Comparison of ENCODE assay signal across 8 cellular contexts in the genomic region with DNA sequence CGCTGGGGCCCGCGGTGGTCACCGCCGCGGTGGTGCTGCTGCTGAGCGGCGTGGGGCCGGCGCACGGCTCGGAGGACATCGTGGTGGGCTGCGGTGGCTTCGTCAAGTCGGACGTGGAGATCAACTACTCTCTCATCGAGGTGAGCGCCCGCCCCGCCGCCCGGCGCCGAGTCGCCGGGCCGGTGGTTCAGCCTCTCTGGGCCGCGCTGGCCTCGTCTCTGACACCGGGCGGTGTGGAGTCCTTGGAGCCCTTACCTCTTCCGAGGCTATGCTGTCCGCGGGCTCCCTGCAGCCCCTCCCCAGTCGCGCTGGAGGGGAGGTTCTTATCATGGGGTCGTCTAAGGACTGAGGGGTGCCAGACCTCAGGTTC. TPM values are rescaled to one million over a fixed set of nuclear protein-coding genes. Genes with fewer than 3 reads are reported as not detected.
A peak's percentile ranks its signal among the peaks of the same experiment; 100 is the strongest.
DNase-seq lines count a peak whose midpoint lies in the region; ATAC-seq and TF ChIP-seq lines count a peak whose summit lies in the region.
"Not testable (repeated sequence)": the region's sequence is repeated elsewhere in the genome, so short reads cannot be mapped to it uniquely, and the experiment has no call there.

No MANE protein-coding gene starts in this region.

- not testable (repeated sequence) for TF ChIP-seq RAD21 in HCT116 (IDR thresholded peaks at IDR 0.05; ENCODE audit: low read depth)

- not testable (repeated sequence) for H4K20me1 ChIP-seq in HCT116 (ENCODE audit: insufficient read depth)

- BruUV-seq in Caco-2 (replicated peaks; lab: Mats Ljungman, UMichigan); HCT116 (replicated peaks; lab: Mats Ljungman, UMichigan): not testable (repeated sequence)

- not testable (repeated sequence) for TF ChIP-seq CTCF in Caco-2 (IDR thresholded peaks at IDR 0.05; ENCODE audit: insufficient read depth in 1 of 2, low read depth in 1 of 2, low read length in 1 of 2, severe bottlenecking in 1 of 2, unreplicated experiment in 1 of 2); HCT116 (IDR thresholded peaks at IDR 0.05 in 2 of 3, conservative IDR thresholded peaks at IDR 0.05 in 1 of 3; ENCODE audit: borderline replicate concordance in 1 of 3, insufficient read depth in 1 of 3, low read depth in 2 of 3, low read length in 2 of 3); RWPE2 (IDR thresholded peaks at IDR 0.05; ENCODE audit: poor library complexity, severe bottlenecking); body of pancreas (IDR thresholded peaks at IDR 0.05); left lung (IDR thresholded peaks at IDR 0.05)

- H3K4me2 ChIP-seq in HCT116 (ENCODE audit: low read length), result not testable (repeated sequence)

- not testable (repeated sequence) for H3K9ac ChIP-seq in HCT116 (ENCODE audit: low read length)

- H3K9me2 ChIP-seq in HCT116 (ENCODE audit: insufficient read depth), result not testable (repeated sequence)

- peak overlapping the region; percentile 63 for H3K4me3 Mint-ChIP-seq in Caco-2 (ENCODE audit: unreplicated experiment)

- not testable (repeated sequence) for H3K27ac ChIP-seq in HCT116 (ENCODE audit: low read depth, low read length); RWPE2 (ENCODE audit: poor library complexity, severe bottlenecking); body of pancreas; left lung

- H3K36me3 ChIP-seq in Caco-2 (ENCODE audit: control insufficient read depth, insufficient read depth, low read length); HCT116 (ENCODE audit: control insufficient read depth in 1 of 2, insufficient read depth in 2 of 2, low read length in 2 of 2); RWPE2 (ENCODE audit: low read depth); body of pancreas (replicated peaks in 1 of 2; ENCODE audit: insufficient read depth in 1 of 2, low read depth in 2 of 2); left lung: not testable (repeated sequence)

- not testable (repeated sequence) for H3K4me3 ChIP-seq in Caco-2 (ENCODE audit: low read depth, low read length); body of pancreas
- H3K4me3 ChIP-seq in HCT116 (replicated peaks in 1 of 2; ENCODE audit: low read depth in 1 of 2, low read length in 2 of 2), result peak overlapping the region in 1 of 2 experiments; percentile 26; a peak in 1 of 4 replicates
- peak overlapping the region; percentile 31 for H3K4me3 ChIP-seq in RWPE2 (ENCODE audit: severe bottlenecking)
- H3K4me3 ChIP-seq in left lung, result peak overlapping the region in 1 of 2 donors; percentile 26

- H3K79me2 ChIP-seq in HCT116 (ENCODE audit: insufficient read depth, low read length), result not testable (repeated sequence)

- POLR2A ChIA-PET in Caco-2 (lab: Charles Lee); HCT116 (lab: Charles Lee): not testable (repeated sequence)

- RAD21 ChIA-PET in HCT116 (lab: Charles Lee; ENCODE audit: low non-redundant PET in 1 of 2, low total read pairs in 2 of 2, uncharacterized antibody in 2 of 2, unreplicated experiment in 2 of 2), result not testable (repeated sequence)

- H3K27me3 Mint-ChIP-seq in Caco-2 (ENCODE audit: insufficient read depth, unreplicated experiment), result not testable (repeated sequence)

- not testable (repeated sequence) for H3K4me1 Mint-ChIP-seq in Caco-2 (ENCODE audit: low read depth, unreplicated experiment)

- intact Hi-C loops in Caco-2 (cut with micrococcal nuclease; ENCODE audit: unreplicated experiment); HCT116 (cut with micrococcal nuclease); body of pancreas (cut with DNase I); left lung (cut with DNase I): not testable (repeated sequence)

- not testable (repeated sequence) for H3K9me3 ChIP-seq in Caco-2; HCT116 (ENCODE audit: control insufficient read depth in 1 of 2, insufficient read depth in 1 of 2, low read depth in 1 of 2, low read length in 2 of 2); RWPE2 (ENCODE audit: severe bottlenecking); body of pancreas; left lung

- H3K4me1 ChIP-seq in Caco-2; HCT116 (ENCODE audit: control insufficient read depth in 1 of 2, insufficient read depth in 2 of 2, low read length in 2 of 2); RWPE2 (ENCODE audit: insufficient read depth, poor library complexity, severe bottlenecking); left lung: not testable (repeated sequence)
- peaks cover 11% of the 10 kb centered on the region for H3K4me1 ChIP-seq in body of pancreas

- not testable (repeated sequence) for H3K27me3 ChIP-seq in Caco-2 (replicated peaks; ENCODE audit: control insufficient read depth, insufficient read depth, low read length); HCT116 (ENCODE audit: insufficient read depth, low read length); RWPE2 (ENCODE audit: insufficient read depth, poor library complexity, severe bottlenecking); body of pancreas; left lung

- H3K36me3 Mint-ChIP-seq in Caco-2 (ENCODE audit: insufficient read depth, unreplicated experiment), result not testable (repeated sequence)

- H3K9me3 Mint-ChIP-seq in Caco-2 (ENCODE audit: unreplicated experiment), result not testable (repeated sequence)

- not testable (repeated sequence) for TF ChIP-seq POLR2A in HCT116 (IDR thresholded peaks at IDR 0.05; ENCODE audit: borderline replicate concordance, extremely low read depth, insufficient read depth, insufficient read length); body of pancreas (IDR thresholded peaks at IDR 0.05)

- not testable (repeated sequence) for H3K27ac Mint-ChIP-seq in Caco-2 (ENCODE audit: unreplicated experiment)

- WGBS in body of pancreas, 2 donors, result no CpG with 5 or more reads among the region's 39 CpGs

- not testable (repeated sequence) for H2AFZ ChIP-seq in HCT116 (ENCODE audit: low read depth, low read length, poor library complexity, severe bottlenecking)

- DNase-seq in Caco-2; HCT116 (ENCODE audit: low read depth, low spot score); RWPE2 (ENCODE audit: low spot score); body of pancreas; left lung; stimulated activated naive CD8-positive, alpha-beta T cell treated with anti-CD3 and anti-CD28 coated beads, Interleukin-15, Interleukin-2, amounts not matched to agents 100 U/mL and 50 U/mL, for 24 hours: not testable (repeated sequence)

- CTCF ChIA-PET in Caco-2 (lab: Charles Lee); HCT116 (lab: Charles Lee): not testable (repeated sequence)

- ATAC-seq in GM19397 (IDR thresholded peaks at IDR 0.05; ENCODE audit: unreplicated experiment) (peak; percentile 43), HCT116 (peak; percentile 51), HG03135 (IDR thresholded peaks at IDR 0.05; ENCODE audit: unreplicated experiment) (peak; percentile 34), RWPE2 (ENCODE audit: low read depth) (peak; percentile 51), body of pancreas (peak; percentile 58), left lung (peak; percentile 55)
- peak; percentile 20 for ATAC-seq in stimulated activated naive CD8-positive, alpha-beta T cell treated with anti-CD3 and anti-CD28 coated beads, Interleukin-15, Interleukin-2, amounts not matched to agents 100 U/mL and 50 U/mL, for 24 hours

RNA-seq across cellular contexts. Expression of gene NOMO3, which starts 0.3 kb away (rescaled TPM):
- total RNA-seq in Caco-2 (2022), result 51.2 and 53.3 TPM in 2 replicates
- 41.5 TPM for total RNA-seq in HCT116 (2021; ENCODE audit: unreplicated experiment)
- polyA plus RNA-seq in HCT116 (2012), result 31.2 and 54.3 TPM in 2 replicates
- total RNA-seq in body of pancreas, result 100 to 1,000 TPM; 140 to 163 TPM
- total RNA-seq in left lung, result 10 to 100 TPM; 43.5 to 58.0 TPM

RNA-seq across cellular contexts. Expression of gene ABCC6, which starts 9.4 kb away (rescaled TPM):
- total RNA-seq in Caco-2 (2022), result 43.5 and 44.6 TPM in 2 replicates
- total RNA-seq in HCT116 (2021; ENCODE audit: unreplicated experiment), result 2.7 TPM
- 1.8 and 2.8 TPM in 2 replicates for polyA plus RNA-seq in HCT116 (2012)
- 10 to 100 TPM; 19.4 to 45.1 TPM for total RNA-seq in body of pancreas
- total RNA-seq in left lung, result 10 to 100 TPM; 15.2 to 44.0 TPM
